In the genomic region with DNA sequence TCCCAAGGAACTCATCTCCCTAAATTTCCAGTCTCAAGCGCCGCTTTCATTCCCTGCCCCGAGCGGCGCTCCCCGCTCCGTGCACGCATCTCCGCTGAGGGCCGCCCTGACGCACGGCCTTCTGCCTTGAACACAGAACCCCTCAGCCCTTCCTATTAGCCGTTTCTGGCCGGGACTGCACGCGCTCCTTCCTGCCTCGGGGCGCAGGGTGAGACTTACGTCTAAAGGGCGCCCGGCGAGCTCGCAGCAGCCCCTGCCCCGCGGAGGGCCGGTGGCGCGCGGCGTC, we compare ENCODE assay signal across 8 cellular contexts. TPM values are rescaled to one million over a fixed set of nuclear protein-coding genes. Genes with fewer than 3 reads are reported as not detected.
DNase-seq lines count a peak whose midpoint lies in the region; ATAC-seq and TF ChIP-seq lines count a peak whose summit lies in the region.

No MANE protein-coding gene starts in this region.

- H3K4me2 ChIP-seq in IMR-90 (ENCODE audit: low read depth, low read length) (peak overlapping the region; percentile 92), trophoblast cell (ENCODE audit: low read length) (peak overlapping the region; percentile 86)

- peak; percentile 34 for ATAC-seq in GM21619 (IDR thresholded peaks at IDR 0.05; ENCODE audit: unreplicated experiment)
- ATAC-seq in IMR-90 (ENCODE audit: low read depth), result peak; percentile 27
- ATAC-seq in activated CD8-positive, alpha-beta T cell treated with anti-CD3 and anti-CD28 coated beads, Interleukin-2, amount 10 ng/mL, durations not matched to agents 7 days and 5 days, result peak; percentile 48

- no peaks in the 10 kb centered on the region for H3K9me3 Mint-ChIP-seq in activated CD8-positive, alpha-beta T cell treated with anti-CD3 and anti-CD28 coated beads, Interleukin-2, amount 10 ng/mL, durations not matched to agents 7 days and 5 days (ENCODE audit: insufficient read depth)

- peaks cover 16 to 45% of the 10 kb centered on the region in 2 experiments for H3K79me1 ChIP-seq in IMR-90 (ENCODE audit: low read depth in 1 of 2, low read length in 2 of 2)
- H3K79me1 ChIP-seq in trophoblast cell (ENCODE audit: low read length), result peaks cover 23% of the 10 kb centered on the region

- H3K18ac ChIP-seq in IMR-90 (ENCODE audit: low read depth, low read length) (peak overlapping the region; percentile 55), trophoblast cell (ENCODE audit: low read length) (peak overlapping the region; percentile 73)

- peak overlapping the region; percentile 55 for H4K12ac ChIP-seq in trophoblast cell (ENCODE audit: low read depth, low read length)

- 0% methylated on average over 4 of the region's 30 CpGs; no CpG with 5 or more reads in 1 of the 2 experiments for WGBS in IMR-90 (ENCODE audit: extremely low coverage in 2 of 2, insufficient read length in 1 of 2), 2 experiments
- WGBS in trophoblast cell (ENCODE audit: extremely low coverage, insufficient coverage, insufficient read length), result no CpG with 5 or more reads among the region's 30 CpGs

- H4K8ac ChIP-seq in IMR-90 (ENCODE audit: low read depth in 2 of 2, low read length in 2 of 2), result peak overlapping the region; percentile 74 to 82
- peak overlapping the region; percentile 94 for H4K8ac ChIP-seq in trophoblast cell (ENCODE audit: low read depth, low read length)

- no peak for TF ChIP-seq RAD21 in IMR-90 (IDR thresholded peaks at IDR 0.05; ENCODE audit: low read length)

- H3K9me3 ChIP-seq in IMR-90 (ENCODE audit: control insufficient read depth, insufficient read depth, low read length) (no peaks in the 10 kb centered on the region), trophoblast cell (ENCODE audit: insufficient read depth, low read depth, low read length) (no peaks in the 10 kb centered on the region)

- H3K4ac ChIP-seq in IMR-90 (ENCODE audit: low read depth, low read length) (peak overlapping the region; percentile 77), trophoblast cell (ENCODE audit: low read depth, low read length) (peak overlapping the region; percentile 66)

- peaks cover 49% of the 10 kb centered on the region for H3K4me1 Mint-ChIP-seq in activated CD8-positive, alpha-beta T cell treated with anti-CD3 and anti-CD28 coated beads, Interleukin-2, amount 10 ng/mL, durations not matched to agents 7 days and 5 days (ENCODE audit: low read depth)

- H3K27me3 Mint-ChIP-seq in activated CD8-positive, alpha-beta T cell treated with anti-CD3 and anti-CD28 coated beads, Interleukin-2, amount 10 ng/mL, durations not matched to agents 7 days and 5 days (ENCODE audit: low read depth), result no peaks in the 10 kb centered on the region

- TF ChIP-seq CTCF in IMR-90 (conservative IDR thresholded peaks at IDR 0.05; ENCODE audit: low read depth, low read length) (no peak), foreskin fibroblast (IDR thresholded peaks at IDR 0.05; ENCODE audit: low read depth, low read length) (no peak), GM20000 (IDR thresholded peaks at IDR 0.05; ENCODE audit: extremely low read depth, missing control alignments) (no peak)

- intact Hi-C loops in IMR-90 (cut with micrococcal nuclease), result no loop called here

- H4K5ac ChIP-seq in IMR-90 (ENCODE audit: low read depth, low read length), result peak overlapping the region; percentile 82

- H3K9ac ChIP-seq in IMR-90 (ENCODE audit: low read depth, low read length) (peak overlapping the region; percentile 100), trophoblast cell (ENCODE audit: low read length) (peak overlapping the region; percentile 59)

- TF ChIP-seq POLR2A in IMR-90 (IDR thresholded peaks at IDR 0.05; ENCODE audit: low read depth, low read length), result no peak

- H3K56ac ChIP-seq in IMR-90 (ENCODE audit: extremely low read depth, insufficient read depth, low read length), result peak overlapping the region; percentile 84

- H2BK12ac ChIP-seq in trophoblast cell (ENCODE audit: low read length), result no peak overlapping the region

- H3K4me3 Mint-ChIP-seq in activated CD8-positive, alpha-beta T cell treated with anti-CD3 and anti-CD28 coated beads, Interleukin-2, amount 10 ng/mL, durations not matched to agents 7 days and 5 days, result peak overlapping the region; percentile 98

- peaks cover 60% of the 10 kb centered on the region for H3K36me3 Mint-ChIP-seq in activated CD8-positive, alpha-beta T cell treated with anti-CD3 and anti-CD28 coated beads, Interleukin-2, amount 10 ng/mL, durations not matched to agents 7 days and 5 days (ENCODE audit: low read depth)

- peaks cover 23% of the 10 kb centered on the region for H3K79me2 ChIP-seq in trophoblast cell (ENCODE audit: control insufficient read depth, insufficient read depth, low read length, poor library complexity)

- peaks cover 5% of the 10 kb centered on the region; the same call in 1 of the 2 replicates for H3K9me1 ChIP-seq in IMR-90 (ENCODE audit: insufficient read depth, low read length)

- no peak overlapping the region for H2BK20ac ChIP-seq in IMR-90 (ENCODE audit: low read depth, low read length)

- H2AK9ac ChIP-seq in IMR-90 (replicated peaks; ENCODE audit: low read depth, low read length, poor library complexity), result peak overlapping the region; percentile 91

- H3K4me1 ChIP-seq in IMR-90 (ENCODE audit: control insufficient read depth, insufficient read depth, low read length) (no peaks in the 10 kb centered on the region; the same call in 1 of the 2 replicates), trophoblast cell (ENCODE audit: control insufficient read depth in 1 of 2, insufficient read depth in 2 of 2, low read length in 2 of 2) (no peaks in the 10 kb centered on the region)

- dilution Hi-C loops in IMR-90 (cut with HindIII; ENCODE audit: low sequenced_read_pairs, unreplicated experiment), result no loop called here

- DNase-seq in NCI-H1417 (lab: John Stamatoyannopoulos, UW) (peak in 2 of 3 experiments; percentile 31 to 81), NCI-H1417 treated with DMSO at 0.1 percent for 48 hours (lab: John Stamatoyannopoulos, UW) (no peak), IMR-90 (no peak), foreskin fibroblast (peak; percentile 32 to 65), trophoblast cell (peak; percentile 43 to 61), GM20000 (ENCODE audit: low spot score) (no peak)
- DNase-seq in activated CD8-positive, alpha-beta T cell treated with anti-CD3 and anti-CD28 coated beads, Interleukin-2, amount 10 ng/mL, durations not matched to agents 7 days and 5 days, result peak; percentile 74

- CTCF ChIA-PET in IMR-90 (lab: Yijun Ruan, JAX), result no interaction called here
- CTCF ChIA-PET in activated CD8-positive, alpha-beta T cell treated with anti-CD3 and anti-CD28 coated beads, Interleukin-2, amount 10 ng/mL, durations not matched to agents 7 days and 5 days (lab: Charles Lee), result interaction anchor here (0.8 kb wide), 1 partner anchor 14 kb away, joined by 4 read pairs; no protein-coding TSS in a partner anchor

- H3K14ac ChIP-seq in IMR-90 (replicated peaks; ENCODE audit: low read depth, low read length) (peak overlapping the region; percentile 82), trophoblast cell (ENCODE audit: low read length) (peak overlapping the region; percentile 96)

- peak overlapping the region; percentile 99 for H2BK5ac ChIP-seq in IMR-90 (ENCODE audit: low read depth, low read length, poor library complexity, severe bottlenecking)
- H2BK5ac ChIP-seq in trophoblast cell (ENCODE audit: low read depth, low read length, poor library complexity), result peak overlapping the region; percentile 83

- H4K20me1 ChIP-seq in IMR-90 (ENCODE audit: insufficient read depth, low read length), result peaks cover 34% of the 10 kb centered on the region

- POLR2A ChIA-PET in IMR-90 (lab: Charles Lee; ENCODE audit: unreplicated experiment), result interaction anchor here (1.5 kb wide), 1 partner anchor 14 kb away, joined by 3 read pairs; no protein-coding TSS in a partner anchor
- POLR2A ChIA-PET in activated CD8-positive, alpha-beta T cell treated with anti-CD3 and anti-CD28 coated beads, Interleukin-2, amount 10 ng/mL, durations not matched to agents 7 days and 5 days (lab: Charles Lee), result interaction anchor here (0.8 to 2.7 kb wide), 10 partner anchors 8 to 1376 kb away, joined by 3 to 23 read pairs (median 4); no protein-coding TSS in a partner anchor

- H2AFZ ChIP-seq in IMR-90 (replicated peaks; ENCODE audit: low read length, poor library complexity) (peak overlapping the region; percentile 100), trophoblast cell (ENCODE audit: insufficient read depth, low read length, poor library complexity) (peak overlapping the region; percentile 21)

- H2AK5ac ChIP-seq in IMR-90 (ENCODE audit: low read depth, low read length), result peak overlapping the region; percentile 35; the same call in 1 of the 2 replicates
- peak overlapping the region; percentile 24 for H2AK5ac ChIP-seq in trophoblast cell (ENCODE audit: low read length)

- BruUV-seq in IMR-90 (replicated peaks; lab: Mats Ljungman, UMichigan), result no TSS peak

- no peak overlapping the region for H2BK15ac ChIP-seq in IMR-90 (ENCODE audit: low read depth, low read length)

- H3K36me3 ChIP-seq in IMR-90 (ENCODE audit: control insufficient read depth, insufficient read depth, low read length) (peaks cover 11% of the 10 kb centered on the region), trophoblast cell (ENCODE audit: control insufficient read depth in 1 of 2, insufficient read depth in 2 of 2, low read length in 2 of 2) (peaks cover 4 to 7% of the 10 kb centered on the region in 2 experiments)

- H3K27ac ChIP-seq in IMR-90 (ENCODE audit: insufficient read depth, low read length), result peak overlapping the region; percentile 99
- H3K27ac ChIP-seq in trophoblast cell (ENCODE audit: low read depth, low read length), result peak overlapping the region; percentile 94

- H3K27ac Mint-ChIP-seq in activated CD8-positive, alpha-beta T cell treated with anti-CD3 and anti-CD28 coated beads, Interleukin-2, amount 10 ng/mL, durations not matched to agents 7 days and 5 days, result peak overlapping the region; percentile 98

- H4K91ac ChIP-seq in IMR-90 (ENCODE audit: insufficient read depth, low read depth, low read length), result peak overlapping the region; percentile 84
- peak overlapping the region; percentile 94 for H4K91ac ChIP-seq in trophoblast cell (ENCODE audit: low read depth, low read length)

- in situ Hi-C loops in IMR-90 (cut with MboI; ENCODE audit: low sequenced_read_pairs), result no loop called here

- peak overlapping the region; percentile 92 for H3K4me3 ChIP-seq in IMR-90 (ENCODE audit: insufficient read depth, low read depth, low read length)
- peak overlapping the region; percentile 69 to 95 for H3K4me3 ChIP-seq in foreskin fibroblast (ENCODE audit: low read depth in 1 of 2, low read length in 2 of 2)
- peak overlapping the region; percentile 98 for H3K4me3 ChIP-seq in trophoblast cell (ENCODE audit: low read depth, low read length)

- H2BK120ac ChIP-seq in IMR-90 (ENCODE audit: low read depth, low read length) (peak overlapping the region; percentile 26; the same call in 1 of the 2 replicates), trophoblast cell (ENCODE audit: insufficient read depth, low read length, poor library complexity) (peak overlapping the region; percentile 69)

- H3K27me3 ChIP-seq in IMR-90 (ENCODE audit: control insufficient read depth, insufficient read depth, low read length) (no peaks in the 10 kb centered on the region), trophoblast cell (ENCODE audit: insufficient read depth, low read length) (no peaks in the 10 kb centered on the region)

- H3K23ac ChIP-seq in IMR-90 (ENCODE audit: low read depth, low read length) (peak overlapping the region; percentile 57), trophoblast cell (ENCODE audit: low read length) (no peak overlapping the region)

RNA-seq across cellular contexts. Expression of gene WAC, which starts 0.8 kb away (rescaled TPM):
- total RNA-seq in IMR-90 (2012; rRNA removed), result 52.2 and 53.6 TPM in 2 replicates
- 39.6 and 41.0 TPM in 2 replicates for polyA plus RNA-seq in IMR-90 (2012; rRNA removed)
- 11.3 and 17.5 TPM in 2 replicates for polyA plus RNA-seq in IMR-90 (2012; cell fraction: cytosol; rRNA removed)
- 14.4 and 77.3 TPM in 2 replicates for polyA plus RNA-seq in IMR-90 (2012; cell fraction: nucleus; rRNA removed; ENCODE audit: low replicate concordance)
- total RNA-seq in activated CD8-positive, alpha-beta T cell treated with anti-CD3 and anti-CD28 coated beads, Interleukin-2, amount 10 ng/mL, durations not matched to agents 7 days and 5 days, result 100 to 1,000 TPM; 126 to 131 TPM
- 143 and 144 TPM in 2 replicates for polyA plus RNA-seq in trophoblast cell (2013)

Comparison
In these comparisons a context has a peak if more than half of its experiments do, and no peak if none do; other contexts are left out.
1. DNase-seq: peak in NCI-H1417 (2 of 3), activated CD8-positive, alpha-beta T cell treated with anti-CD3 and anti-CD28 coated beads, Interleukin-2, amount 10 ng/mL, durations not matched to agents 7 days and 5 days (single experiment), foreskin fibroblast (2 of 2) and trophoblast cell (2 of 2); none in NCI-H1417 treated with DMSO at 0.1 percent for 48 hours (single experiment), IMR-90 (single experiment) and GM20000 (single experiment).
2. Peak in every context shown above with its lines, with median percentiles within 50 percentile points of each other: ATAC-seq and H3K4me3 ChIP-seq.